ENCODE assay signal across 1 cellular context in the genomic region with DNA sequence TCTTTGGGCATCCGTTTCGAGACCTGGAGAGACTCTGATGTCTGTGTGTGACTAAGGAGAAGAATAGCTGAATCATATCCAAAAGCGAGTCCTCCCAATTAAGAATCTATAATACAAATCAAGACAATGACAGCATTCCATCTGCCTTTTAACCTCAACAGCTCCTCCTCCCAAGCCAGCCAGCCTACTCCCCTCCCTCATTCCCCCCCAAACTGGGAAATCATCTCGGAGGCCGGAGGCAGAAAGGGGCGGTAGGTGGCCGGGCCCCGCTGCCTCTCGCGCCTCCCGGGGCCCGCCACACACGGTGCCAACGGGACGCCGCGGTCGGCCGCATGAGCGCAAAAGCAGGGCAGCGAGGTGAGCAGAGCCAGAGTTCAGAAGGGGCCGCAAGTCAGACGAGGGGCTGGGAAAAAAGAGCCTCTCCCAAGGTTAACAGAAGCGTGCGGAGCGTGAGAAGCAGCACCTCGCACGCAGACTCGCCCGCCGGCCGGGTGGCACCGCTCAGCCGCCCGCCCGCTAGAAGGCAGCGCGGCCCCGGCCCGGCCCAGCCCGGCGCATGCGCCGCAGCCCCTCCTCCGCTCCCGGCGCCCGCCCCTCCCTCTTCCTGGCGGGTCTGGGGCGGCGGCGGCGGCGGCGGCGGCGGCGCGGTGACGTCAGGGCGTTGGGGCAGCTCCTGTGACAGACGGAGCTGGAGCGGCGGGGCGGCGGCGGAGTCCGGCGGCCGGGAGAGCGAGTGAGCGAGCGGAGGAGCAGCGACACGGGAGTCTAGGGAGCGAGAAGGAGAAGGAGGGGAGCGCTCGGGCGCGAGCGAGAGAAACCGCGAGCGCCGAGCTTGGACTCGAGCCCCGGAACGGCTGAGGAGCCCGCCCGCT.
TF ChIP-seq lines count a peak whose summit lies in the region.

TSS of gene PAFAH1B1 (plus strand) at position 681 of the 872 bp plus-strand sequence. CDS start 44,635 bp downstream, outside the sequence.

TF ChIP-seq in K562, 482 proteins besides CTCF, POLR2A, EP300 and RAD21 (continued from another document and continues in another):
- no peak for TF ChIP-seq NR0B1 (IDR thresholded peaks at IDR 0.05; ENCODE audit: partially characterized antibody)
- 0 out of 2 replicates have a peak, but pooled peaks have one; percentile 30 for TF ChIP-seq SIN3B (IDR thresholded peaks at IDR 0.05; ENCODE audit: low read depth)
- peak; percentile 90 for TF ChIP-seq CXXC5 (CRISPR knock-in tag; IDR thresholded peaks at IDR 0.05)
- 0 out of 2 replicates have a peak, but pooled peaks have one; percentile 53 for TF ChIP-seq CREB1 (IDR thresholded peaks at IDR 0.05)
- 0 out of 2 replicates have a peak, but pooled peaks have one; percentile 62 for TF ChIP-seq CREB1 (CRISPR knock-in tag; IDR thresholded peaks at IDR 0.05)
- TF ChIP-seq PCBP2 (IDR thresholded peaks at IDR 0.05; ENCODE audit: low read depth, low read length, poor library complexity, severe bottlenecking): no peak
- 0 out of 4 replicates have a peak, but pooled peaks of 1 of the 2 experiments have one; percentile 50 for TF ChIP-seq NONO (IDR thresholded peaks at IDR 0.05; ENCODE audit: low read depth in 2 of 2, low read length in 1 of 2)
- TF ChIP-seq TAF1 (IDR thresholded peaks at IDR 0.05; ENCODE audit: control insufficient read depth, extremely low read depth, insufficient read depth, low read length, severe bottlenecking): peak; percentile 26
- no peak for TF ChIP-seq ZEB2 (IDR thresholded peaks at IDR 0.05)
- TF ChIP-seq HLTF (IDR thresholded peaks at IDR 0.05): no peak
- no peak for TF ChIP-seq ETV6 (IDR thresholded peaks at IDR 0.05; ENCODE audit: borderline replicate concordance in 1 of 2, low read depth in 2 of 2, low read length in 1 of 2)
- no peak for TF ChIP-seq ETV6 (CRISPR knock-in tag; IDR thresholded peaks at IDR 0.05; ENCODE audit: borderline replicate concordance)
- TF ChIP-seq HMG20A (CRISPR knock-in tag; conservative IDR thresholded peaks at IDR 0.05): no peak
- no peak for TF ChIP-seq THRAP3 (IDR thresholded peaks at IDR 0.05; ENCODE audit: borderline replicate concordance)
- peak; percentile 16; the same call in 1 of the 2 replicates for TF ChIP-seq FOSL1 (tag; conservative IDR thresholded peaks at IDR 0.05)
- no peak for TF ChIP-seq THAP7 (CRISPR knock-in tag; IDR thresholded peaks at IDR 0.05)
- peak; percentile 58 for TF ChIP-seq PHF20 (IDR thresholded peaks at IDR 0.05; ENCODE audit: partially characterized antibody)
- no peak for TF ChIP-seq ZC3H11A (IDR thresholded peaks at IDR 0.05; ENCODE audit: low read depth, low read length)
- no peak for TF ChIP-seq SMARCC2 (IDR thresholded peaks at IDR 0.05; ENCODE audit: low read depth)
- TF ChIP-seq ZNF561 (CRISPR knock-in tag; conservative IDR thresholded peaks at IDR 0.05): no peak
- no peak for TF ChIP-seq SRSF1 (IDR thresholded peaks at IDR 0.05; ENCODE audit: low read depth, low read length)
- TF ChIP-seq RB1 (IDR thresholded peaks at IDR 0.05; ENCODE audit: low read depth): 0 out of 2 replicates have a peak, but pooled peaks have one; percentile 46
- TF ChIP-seq, protein P1, sequence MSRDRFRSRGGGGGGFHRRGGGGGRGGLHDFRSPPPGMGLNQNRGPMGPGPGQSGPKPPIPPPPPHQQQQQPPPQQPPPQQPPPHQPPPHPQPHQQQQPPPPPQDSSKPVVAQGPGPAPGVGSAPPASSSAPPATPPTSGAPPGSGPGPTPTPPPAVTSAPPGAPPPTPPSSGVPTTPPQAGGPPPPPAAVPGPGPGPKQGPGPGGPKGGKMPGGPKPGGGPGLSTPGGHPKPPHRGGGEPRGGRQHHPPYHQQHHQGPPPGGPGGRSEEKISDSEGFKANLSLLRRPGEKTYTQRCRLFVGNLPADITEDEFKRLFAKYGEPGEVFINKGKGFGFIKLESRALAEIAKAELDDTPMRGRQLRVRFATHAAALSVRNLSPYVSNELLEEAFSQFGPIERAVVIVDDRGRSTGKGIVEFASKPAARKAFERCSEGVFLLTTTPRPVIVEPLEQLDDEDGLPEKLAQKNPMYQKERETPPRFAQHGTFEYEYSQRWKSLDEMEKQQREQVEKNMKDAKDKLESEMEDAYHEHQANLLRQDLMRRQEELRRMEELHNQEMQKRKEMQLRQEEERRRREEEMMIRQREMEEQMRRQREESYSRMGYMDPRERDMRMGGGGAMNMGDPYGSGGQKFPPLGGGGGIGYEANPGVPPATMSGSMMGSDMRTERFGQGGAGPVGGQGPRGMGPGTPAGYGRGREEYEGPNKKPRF (IDR thresholded peaks at IDR 0.05; ENCODE audit: low read depth, low read length): no peak
- no peak for TF ChIP-seq ZNF316 (IDR thresholded peaks at IDR 0.05)
- no peak for TF ChIP-seq BRCA1 (IDR thresholded peaks at IDR 0.05)
- no peak for TF ChIP-seq BRCA1 (CRISPR knock-in tag; IDR thresholded peaks at IDR 0.05)
- no peak for TF ChIP-seq ZNF324 (CRISPR knock-in tag; IDR thresholded peaks at IDR 0.05)
- TF ChIP-seq, protein P2, sequence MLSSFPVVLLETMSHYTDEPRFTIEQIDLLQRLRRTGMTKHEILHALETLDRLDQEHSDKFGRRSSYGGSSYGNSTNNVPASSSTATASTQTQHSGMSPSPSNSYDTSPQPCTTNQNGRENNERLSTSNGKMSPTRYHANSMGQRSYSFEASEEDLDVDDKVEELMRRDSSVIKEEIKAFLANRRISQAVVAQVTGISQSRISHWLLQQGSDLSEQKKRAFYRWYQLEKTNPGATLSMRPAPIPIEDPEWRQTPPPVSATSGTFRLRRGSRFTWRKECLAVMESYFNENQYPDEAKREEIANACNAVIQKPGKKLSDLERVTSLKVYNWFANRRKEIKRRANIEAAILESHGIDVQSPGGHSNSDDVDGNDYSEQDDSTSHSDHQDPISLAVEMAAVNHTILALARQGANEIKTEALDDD (IDR thresholded peaks at IDR 0.05): no peak
- no peak for TF ChIP-seq CREB5 (CRISPR knock-in tag; IDR thresholded peaks at IDR 0.05)
- peak; percentile 83 for TF ChIP-seq POLR2G (IDR thresholded peaks at IDR 0.05; ENCODE audit: low read depth, low read length)
- TF ChIP-seq ZNF551 (CRISPR knock-in tag; IDR thresholded peaks at IDR 0.05): no peak
- no peak for TF ChIP-seq RFX7 (CRISPR knock-in tag; IDR thresholded peaks at IDR 0.05)
- TF ChIP-seq CBFB (CRISPR knock-in tag; IDR thresholded peaks at IDR 0.05): no peak
- TF ChIP-seq ETV5 (CRISPR knock-in tag; IDR thresholded peaks at IDR 0.05; ENCODE audit: low read depth): no peak
- peak; percentile 46; the same call in 1 of the 2 replicates for TF ChIP-seq TFAP4 (CRISPR knock-in tag; IDR thresholded peaks at IDR 0.05; ENCODE audit: borderline replicate concordance)
- TF ChIP-seq MYC (IDR thresholded peaks at IDR 0.05; ENCODE audit: low read depth, low read length): 0 out of 2 replicates have a peak, but pooled peaks have one; percentile 18
- no peak for TF ChIP-seq MYC (CRISPR knock-in tag; IDR thresholded peaks at IDR 0.05; ENCODE audit: borderline replicate concordance, low read depth)
- 0 out of 2 replicates have a peak, but pooled peaks have one; percentile 14 for TF ChIP-seq JUND (IDR thresholded peaks at IDR 0.05; ENCODE audit: borderline replicate concordance, low read depth, low read length)
- TF ChIP-seq JUND (tag; IDR thresholded peaks at IDR 0.05; ENCODE audit: borderline replicate concordance, low read depth, low read length): no peak; the same call in 2 of the 3 replicates
- TF ChIP-seq, protein P3, sequence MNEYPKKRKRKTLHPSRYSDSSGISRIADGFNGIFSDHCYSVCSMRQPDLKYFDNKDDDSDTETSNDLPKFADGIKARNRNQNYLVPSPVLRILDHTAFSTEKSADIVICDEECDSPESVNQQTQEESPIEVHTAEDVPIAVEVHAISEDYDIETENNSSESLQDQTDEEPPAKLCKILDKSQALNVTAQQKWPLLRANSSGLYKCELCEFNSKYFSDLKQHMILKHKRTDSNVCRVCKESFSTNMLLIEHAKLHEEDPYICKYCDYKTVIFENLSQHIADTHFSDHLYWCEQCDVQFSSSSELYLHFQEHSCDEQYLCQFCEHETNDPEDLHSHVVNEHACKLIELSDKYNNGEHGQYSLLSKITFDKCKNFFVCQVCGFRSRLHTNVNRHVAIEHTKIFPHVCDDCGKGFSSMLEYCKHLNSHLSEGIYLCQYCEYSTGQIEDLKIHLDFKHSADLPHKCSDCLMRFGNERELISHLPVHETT (CRISPR knock-in tag; conservative IDR thresholded peaks at IDR 0.05 in 1 of 2, IDR thresholded peaks at IDR 0.05 in 1 of 2): peak in 1 of 2 experiments; percentile 79; a peak in 1 of 4 replicates
- TF ChIP-seq POLR2AphosphoS5 (IDR thresholded peaks at IDR 0.05; ENCODE audit: control insufficient read depth, insufficient read depth, low read depth, low read length): peak; percentile 59; the same call in 1 of the 2 replicates
- TF ChIP-seq ZNF282 (CRISPR knock-in tag; IDR thresholded peaks at IDR 0.05): no peak
- TF ChIP-seq, protein P4, sequence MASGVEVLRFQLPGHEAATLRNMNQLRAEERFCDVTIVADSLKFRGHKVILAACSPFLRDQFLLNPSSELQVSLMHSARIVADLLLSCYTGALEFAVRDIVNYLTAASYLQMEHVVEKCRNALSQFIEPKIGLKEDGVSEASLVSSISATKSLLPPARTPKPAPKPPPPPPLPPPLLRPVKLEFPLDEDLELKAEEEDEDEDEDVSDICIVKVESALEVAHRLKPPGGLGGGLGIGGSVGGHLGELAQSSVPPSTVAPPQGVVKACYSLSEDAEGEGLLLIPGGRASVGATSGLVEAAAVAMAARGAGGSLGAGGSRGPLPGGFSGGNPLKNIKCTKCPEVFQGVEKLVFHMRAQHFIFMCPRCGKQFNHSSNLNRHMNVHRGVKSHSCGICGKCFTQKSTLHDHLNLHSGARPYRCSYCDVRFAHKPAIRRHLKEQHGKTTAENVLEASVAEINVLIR (CRISPR knock-in tag; IDR thresholded peaks at IDR 0.05): 0 out of 2 replicates have a peak, but pooled peaks have one; percentile 32
- TF ChIP-seq, protein P5, sequence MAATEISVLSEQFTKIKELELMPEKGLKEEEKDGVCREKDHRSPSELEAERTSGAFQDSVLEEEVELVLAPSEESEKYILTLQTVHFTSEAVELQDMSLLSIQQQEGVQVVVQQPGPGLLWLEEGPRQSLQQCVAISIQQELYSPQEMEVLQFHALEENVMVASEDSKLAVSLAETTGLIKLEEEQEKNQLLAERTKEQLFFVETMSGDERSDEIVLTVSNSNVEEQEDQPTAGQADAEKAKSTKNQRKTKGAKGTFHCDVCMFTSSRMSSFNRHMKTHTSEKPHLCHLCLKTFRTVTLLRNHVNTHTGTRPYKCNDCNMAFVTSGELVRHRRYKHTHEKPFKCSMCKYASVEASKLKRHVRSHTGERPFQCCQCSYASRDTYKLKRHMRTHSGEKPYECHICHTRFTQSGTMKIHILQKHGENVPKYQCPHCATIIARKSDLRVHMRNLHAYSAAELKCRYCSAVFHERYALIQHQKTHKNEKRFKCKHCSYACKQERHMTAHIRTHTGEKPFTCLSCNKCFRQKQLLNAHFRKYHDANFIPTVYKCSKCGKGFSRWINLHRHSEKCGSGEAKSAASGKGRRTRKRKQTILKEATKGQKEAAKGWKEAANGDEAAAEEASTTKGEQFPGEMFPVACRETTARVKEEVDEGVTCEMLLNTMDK (IDR thresholded peaks at IDR 0.05; ENCODE audit: borderline replicate concordance, insufficient read depth, low read depth, low read length, poor library complexity, severe bottlenecking): peak; percentile 60
- TF ChIP-seq RBFOX2 (IDR thresholded peaks at IDR 0.05; ENCODE audit: low read depth, low read length): peak; percentile 78
- TF ChIP-seq FOXJ3 (CRISPR knock-in tag; IDR thresholded peaks at IDR 0.05): no peak
- TF ChIP-seq, protein P6, sequence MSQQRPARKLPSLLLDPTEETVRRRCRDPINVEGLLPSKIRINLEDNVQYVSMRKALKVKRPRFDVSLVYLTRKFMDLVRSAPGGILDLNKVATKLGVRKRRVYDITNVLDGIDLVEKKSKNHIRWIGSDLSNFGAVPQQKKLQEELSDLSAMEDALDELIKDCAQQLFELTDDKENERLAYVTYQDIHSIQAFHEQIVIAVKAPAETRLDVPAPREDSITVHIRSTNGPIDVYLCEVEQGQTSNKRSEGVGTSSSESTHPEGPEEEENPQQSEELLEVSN (IDR thresholded peaks at IDR 0.05; ENCODE audit: borderline replicate concordance in 1 of 2, extremely low read depth in 1 of 2, insufficient read depth in 1 of 2, insufficient read length in 1 of 2, low read depth in 1 of 2, low read length in 1 of 2, poor library complexity in 1 of 2, severe bottlenecking in 1 of 2): peak; percentile 46 to 52
- TF ChIP-seq ZNF184 (CRISPR knock-in tag; IDR thresholded peaks at IDR 0.05): no peak
- peak; percentile 11; the same call in 1 of the 2 replicates for TF ChIP-seq PML (IDR thresholded peaks at IDR 0.05; ENCODE audit: low read length)
- no peak for TF ChIP-seq SETDB1 (IDR thresholded peaks at IDR 0.05; ENCODE audit: low read length)
- no peak for TF ChIP-seq KLF13 (tag; IDR thresholded peaks at IDR 0.05; ENCODE audit: borderline replicate concordance, low read depth)
- no peak for TF ChIP-seq SMAD1 (IDR thresholded peaks at IDR 0.05; ENCODE audit: low read depth, low read length, partially characterized antibody)
- TF ChIP-seq C11orf30 (IDR thresholded peaks at IDR 0.05; ENCODE audit: low read depth): peak; percentile 23; the same call in 1 of the 2 replicates
